In the genomic region with DNA sequence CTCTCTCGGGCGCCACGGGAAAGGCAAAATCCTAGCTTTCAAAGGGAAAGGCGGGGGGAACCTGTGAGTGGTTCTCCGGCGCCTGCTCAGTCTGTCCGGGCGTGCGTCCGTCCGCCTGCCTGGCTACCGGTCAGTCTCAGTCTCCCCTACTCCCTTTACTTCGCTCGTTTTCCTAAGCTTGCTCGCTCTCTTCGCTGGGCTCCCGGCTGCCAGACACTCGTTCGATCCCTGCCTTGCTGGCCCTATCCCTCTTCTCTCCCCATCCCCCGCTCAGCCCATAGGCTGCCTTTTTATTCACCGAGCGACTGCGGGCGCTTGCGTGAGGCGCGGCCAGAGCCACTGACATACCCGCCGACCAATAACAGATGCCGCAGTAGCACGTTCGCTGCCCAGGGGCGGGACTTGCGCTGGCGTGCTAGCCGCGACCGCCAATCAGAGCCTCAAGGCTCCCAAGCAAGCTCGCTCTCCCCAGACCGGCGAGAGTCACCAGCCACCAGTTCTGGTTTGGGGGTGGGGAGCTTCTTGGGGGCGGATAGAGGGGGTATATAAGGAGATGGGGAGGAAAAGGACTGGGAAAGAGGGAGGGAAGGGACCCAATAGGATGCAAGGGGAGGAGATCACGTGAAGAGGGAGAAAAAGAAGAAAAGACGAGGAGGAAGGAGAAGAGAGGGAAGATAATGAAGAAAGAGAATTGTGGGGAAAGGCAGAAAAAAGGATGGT, we compare ENCODE assay signal across 8 cellular contexts. TPM values are rescaled to one million over a fixed set of nuclear protein-coding genes. Genes with fewer than 3 reads are reported as not detected.
DNase-seq lines count a peak whose midpoint lies in the region; ATAC-seq, FAIRE-seq and TF ChIP-seq lines count a peak whose summit lies in the region.

No MANE protein-coding gene starts in this region.

- peaks cover 2% of the 10 kb centered on the region for H3K36me3 Mint-ChIP-seq in activated CD4-positive, alpha-beta T cell treated with anti-CD3 and anti-CD28 coated beads, Interleukin-2, amount 10 ng/mL, durations not matched to agents 24 days and 14 days (ENCODE audit: low read depth)

- peak overlapping the region; percentile 72 to 85 for H3K9ac ChIP-seq in colonic mucosa (ENCODE audit: low read depth in 2 of 2, low read length in 2 of 2)

- peaks cover 38% of the 10 kb centered on the region for H3K4me1 Mint-ChIP-seq in activated CD4-positive, alpha-beta T cell treated with anti-CD3 and anti-CD28 coated beads, Interleukin-2, amount 10 ng/mL, durations not matched to agents 24 days and 14 days

- TF ChIP-seq CTCF in BE2C (IDR thresholded peaks at IDR 0.05; ENCODE audit: low read depth, low read length) (no peak), colonic mucosa (IDR thresholded peaks at IDR 0.05) (no peak)

- peak overlapping the region; percentile 99 for H3K27ac Mint-ChIP-seq in activated CD4-positive, alpha-beta T cell treated with anti-CD3 and anti-CD28 coated beads, Interleukin-2, amount 10 ng/mL, durations not matched to agents 24 days and 14 days

- no peaks in the 10 kb centered on the region for H3K9me3 ChIP-seq in BE2C
- no peaks in the 10 kb centered on the region for H3K9me3 ChIP-seq in colonic mucosa

- intact Hi-C loops in activated CD4-positive, alpha-beta T cell treated with anti-CD3 and anti-CD28 coated beads, Interleukin-2, amount 10 ng/mL, durations not matched to agents 24 days and 14 days (cut with micrococcal nuclease): loop anchor here (1.0 to 10.0 kb wide), 5 partner anchors 9 to 1777 kb away; a partner anchor contains a TSS
- intact Hi-C loops in colonic mucosa (cut with DNase I): no loop called here

- DNase-seq in BE2C (peak; percentile 90), GM19239 (ENCODE audit: insufficient read length, low spot score) (peak; percentile 36), NCI-H524 treated with DMSO at 0.1 percent for 48 hours (lab: John Stamatoyannopoulos, UW) (peak; percentile 75), colonic mucosa (peak; percentile 89)
- peak; percentile 95 for DNase-seq in activated CD4-positive, alpha-beta T cell treated with anti-CD3 and anti-CD28 coated beads, Interleukin-2, amount 10 ng/mL, durations not matched to agents 24 days and 14 days
- DNase-seq in stimulated activated CD4-positive, alpha-beta T cell treated with anti-CD3 and anti-CD28 coated beads, Interleukin-1b, Interleukin-23, amount 100 ng/mL, for 24 hours (ENCODE audit: low read depth in 4 of 4, low spot score in 1 of 4): peak; percentile 57 to 73 (median 68)

- peak overlapping the region; percentile 99 for H3K4me3 Mint-ChIP-seq in activated CD4-positive, alpha-beta T cell treated with anti-CD3 and anti-CD28 coated beads, Interleukin-2, amount 10 ng/mL, durations not matched to agents 24 days and 14 days

- no peaks in the 10 kb centered on the region for H3K27me3 Mint-ChIP-seq in activated CD4-positive, alpha-beta T cell treated with anti-CD3 and anti-CD28 coated beads, Interleukin-2, amount 10 ng/mL, durations not matched to agents 24 days and 14 days

- H3K27ac ChIP-seq in colonic mucosa (peak overlapping the region; percentile 90), layer of hippocampus (ENCODE audit: low read depth, low read length) (peak overlapping the region; percentile 90)

- no peaks in the 10 kb centered on the region for H3K36me3 ChIP-seq in BE2C
- no peaks in the 10 kb centered on the region for H3K36me3 ChIP-seq in colonic mucosa

- ATAC-seq in HG03442 (IDR thresholded peaks at IDR 0.05; ENCODE audit: unreplicated experiment): peak; percentile 97

- H3K27me3 ChIP-seq in BE2C (no peaks in the 10 kb centered on the region), colonic mucosa (no peaks in the 10 kb centered on the region), layer of hippocampus (ENCODE audit: control insufficient read depth, insufficient read depth, low read length) (no peaks in the 10 kb centered on the region)

- H3K4me1 ChIP-seq in BE2C: no peaks in the 10 kb centered on the region
- H3K4me1 ChIP-seq in colonic mucosa: no peaks in the 10 kb centered on the region

- H3K4me3 ChIP-seq in BE2C (ENCODE audit: low read depth, low read length): peak overlapping the region; percentile 78
- peak overlapping the region; percentile 55 for H3K4me3 ChIP-seq in colonic mucosa

- peak; percentile 95 for FAIRE-seq in GM19239 (lab: Jason Lieb, UNC)

- H3K9me3 Mint-ChIP-seq in activated CD4-positive, alpha-beta T cell treated with anti-CD3 and anti-CD28 coated beads, Interleukin-2, amount 10 ng/mL, durations not matched to agents 24 days and 14 days: peaks cover 7% of the 10 kb centered on the region

RNA-seq across cellular contexts. Expression of a gene that starts 30.0 kb away (rescaled TPM):
- 14.9 TPM for polyA plus RNA-seq in BE2C (2012; ENCODE audit: insufficient read depth, insufficient read length, low read depth)
- total RNA-seq in activated CD4-positive, alpha-beta T cell treated with anti-CD3 and anti-CD28 coated beads, Interleukin-2, amount 10 ng/mL, durations not matched to agents 24 days and 14 days: 16.7 and 18.9 TPM in 2 replicates
- 10 to 100 TPM; 29.3 to 40.8 TPM for total RNA-seq in colonic mucosa

Comparison
In these comparisons a context has a peak if more than half of its experiments do, and no peak if none do; other contexts are left out.
1. Peak in every context shown above with its lines: DNase-seq, ATAC-seq, H3K4me3 ChIP-seq and H3K27ac ChIP-seq.
2. DNase-seq: peak in every context shown above with its lines; median percentile 95 in activated CD4-positive, alpha-beta T cell treated with anti-CD3 and anti-CD28 coated beads, Interleukin-2, amount 10 ng/mL, durations not matched to agents 24 days and 14 days; 90 in BE2C; 89 in colonic mucosa; 75 in NCI-H524 treated with DMSO at 0.1 percent for 48 hours; 68 in stimulated activated CD4-positive, alpha-beta T cell treated with anti-CD3 and anti-CD28 coated beads, Interleukin-1b, Interleukin-23, amount 100 ng/mL, for 24 hours; 36 in GM19239.